Comparison of ENCODE assay signal across 23 cellular contexts in genomic region chr18:9885170-9886004, GRCh38. TPM values are rescaled to one million over a fixed set of nuclear protein-coding genes. Genes with fewer than 3 reads are reported as not detected.
"Had no signal": no experiment of that assay in that cellular context is flagged by ENCODE, and none has a peak within 500 bp of the region (broad histone marks: within the 10 kb centered on the region; RNA-seq: fewer than 3 reads in every experiment).

TXNDC2 (plus strand) TSS chr18:9885973; CDS start chr18:9886681, 708 bp downstream.

- H3K27me3 Mint-ChIP-seq: activated B cell treated with CpG ODN at 0.5 μM for 24 hours had no signal

- H3K4me3 ChIP-seq: cardiac muscle cell, dorsolateral prefrontal cortex, right atrium auricular region, skin epidermis had no signal

- H3K9me3 ChIP-seq: right atrium auricular region had no signal

- DNase-seq: activated B cell treated with CpG ODN at 0.5 μM for 24 hours; activated CD4-positive, alpha-beta T cell treated with anti-CD3 and anti-CD28 coated beads for 48 hours; activated gamma-delta T cell treated with Interleukin-2 at 50 U/mL for 16 hours; activated naive CD8-positive, alpha-beta T cell treated with anti-CD3 and anti-CD28 coated beads, Interleukin-2, amount 10 ng/mL, durations not matched to agents 7 days and 5 days; aorta; dorsolateral prefrontal cortex; endodermal cell; hippocampal formation; kidney glomerular epithelial cell; left ventricle myocardium superior; mesendoderm; stimulated activated CD4-positive, alpha-beta T cell treated with anti-CD3 and anti-CD28 coated beads, Interleukin-15, amount 100 ng/mL, for 24 hours; stimulated activated CD4-positive, alpha-beta T cell treated with anti-CD3 and anti-CD28 coated beads, Interleukin-4, amount 100 ng/mL, for 1 hour; stimulated activated naive CD4-positive, alpha-beta T cell had no signal

- H3K4me1 ChIP-seq: right atrium auricular region had no signal

- H3K27me3 ChIP-seq: cardiac muscle cell, dorsolateral prefrontal cortex, right atrium auricular region had no signal

- H3K27ac Mint-ChIP-seq: activated B cell treated with CpG ODN at 0.5 μM for 24 hours; activated naive CD8-positive, alpha-beta T cell treated with anti-CD3 and anti-CD28 coated beads, Interleukin-2, amount 10 ng/mL, durations not matched to agents 7 days and 5 days; endodermal cell; natural killer cell treated with Interleukin-12 subunit alpha and Interleukin-12 subunit beta and Interleukin-15 and Interleukin-18, amount 100 ng/mL, for 72 hours; type B pancreatic cell had no signal

- H3K27ac ChIP-seq: cardiac muscle cell, dorsolateral prefrontal cortex, right atrium auricular region, skin epidermis had no signal

- H3K4me3 Mint-ChIP-seq: activated B cell treated with CpG ODN at 0.5 μM for 24 hours; activated naive CD8-positive, alpha-beta T cell treated with anti-CD3 and anti-CD28 coated beads, Interleukin-2, amount 10 ng/mL, durations not matched to agents 7 days and 5 days; endodermal cell; natural killer cell treated with Interleukin-12 subunit alpha and Interleukin-12 subunit beta and Interleukin-15 and Interleukin-18, amount 100 ng/mL, for 72 hours; type B pancreatic cell had no signal

- H3K36me3 ChIP-seq: cardiac muscle cell, right atrium auricular region had no signal

- H3K9me3 Mint-ChIP-seq: activated B cell treated with CpG ODN at 0.5 μM for 24 hours; natural killer cell treated with Interleukin-12 subunit alpha and Interleukin-12 subunit beta and Interleukin-15 and Interleukin-18, amount 100 ng/mL, for 72 hours had no signal

- ATAC-seq: left ventricle myocardium superior; natural killer cell treated with Interleukin-12 subunit alpha and Interleukin-12 subunit beta and Interleukin-15 and Interleukin-18, amount 100 ng/mL, for 72 hours had no signal

- H3K4me1 Mint-ChIP-seq: activated B cell treated with CpG ODN at 0.5 μM for 24 hours had no signal

- H3K36me3 Mint-ChIP-seq: activated naive CD8-positive, alpha-beta T cell treated with anti-CD3 and anti-CD28 coated beads, Interleukin-2, amount 10 ng/mL, durations not matched to agents 7 days and 5 days; natural killer cell treated with Interleukin-12 subunit alpha and Interleukin-12 subunit beta and Interleukin-15 and Interleukin-18, amount 100 ng/mL, for 72 hours; type B pancreatic cell had no signal

RNA-seq across cellular contexts. Expression of gene TXNDC2, which starts in this region (rescaled TPM):
- total RNA-seq: activated CD8-positive, alpha-beta memory T cell treated with anti-CD3 and anti-CD28 coated beads for 36 hours; activated naive CD8-positive, alpha-beta T cell treated with anti-CD3 and anti-CD28 coated beads, Interleukin-2, amount 10 ng/mL, durations not matched to agents 7 days and 5 days; cardiac muscle cell; endodermal cell; epithelial cell of proximal tubule; glomerular endothelial cell; left ventricle myocardium superior; natural killer cell treated with Interleukin-12 subunit alpha and Interleukin-12 subunit beta and Interleukin-15 and Interleukin-18, amount 100 ng/mL, for 72 hours; right atrium auricular region; T-helper 1 cell treated with Interleukin-12 subunit alpha and Interleukin-12 subunit beta and Interleukin-4 antibody, amounts not matched to agents 30 ng/mL and 1 ng/mL, for 36 hours had no signal
- polyA plus RNA-seq: aorta, cardiac muscle cell had no signal
